Comparison of ENCODE assay signal across 18 cellular contexts in the genomic region with DNA sequence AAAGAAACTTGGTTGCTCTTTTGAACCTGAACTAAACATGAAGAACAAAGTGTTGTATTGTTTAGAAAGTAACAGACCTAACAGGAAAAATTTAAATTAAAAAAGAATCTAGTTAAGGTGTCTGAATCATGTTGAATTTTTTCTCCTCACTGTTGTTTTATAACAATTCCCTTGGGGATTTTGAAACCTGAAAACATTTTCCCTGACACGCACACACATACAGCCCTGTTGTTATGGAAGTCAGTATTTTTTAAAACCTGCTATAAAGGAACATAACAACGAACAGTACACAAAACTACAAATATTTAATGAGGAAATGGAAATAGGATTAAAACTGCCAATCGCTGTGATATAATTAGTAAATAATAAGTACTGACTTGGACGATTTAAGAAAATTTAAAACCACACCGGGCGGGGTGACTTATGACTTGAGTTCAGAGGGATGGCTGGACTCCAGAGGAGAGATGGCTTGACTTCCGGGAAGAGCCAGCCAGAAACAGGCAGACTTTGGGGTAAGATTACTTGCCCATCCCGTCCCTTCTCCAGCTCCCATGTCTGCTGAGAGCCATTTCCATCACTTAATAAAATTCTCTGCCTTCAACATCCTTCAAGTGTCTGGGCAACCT. TPM values are rescaled to one million over a fixed set of nuclear protein-coding genes. Genes with fewer than 3 reads are reported as not detected.
DNase-seq lines count a peak whose midpoint lies in the region; ATAC-seq and TF ChIP-seq lines count a peak whose summit lies in the region.
"Had no signal": no experiment of that assay in that cellular context is flagged by ENCODE, and none has a peak within 500 bp of the region (broad histone marks: within the 10 kb centered on the region; RNA-seq: fewer than 3 reads in every experiment).

No MANE protein-coding gene starts in this region.

- H3K9me3 Mint-ChIP-seq in CD8-positive, alpha-beta T cell: no peaks in the 10 kb centered on the region
- H3K9me3 Mint-ChIP-seq: activated CD4-positive, alpha-beta T cell treated with anti-CD3 and anti-CD28 coated beads, Interleukin-2, amount 10 ng/mL, durations not matched to agents 24 days and 14 days had no signal

- POLR2A ChIA-PET in CD8-positive, alpha-beta T cell (lab: Charles Lee): interaction anchor here (4.0 kb wide), 1 partner anchor 16 kb away, joined by 16 read pairs; a partner anchor contains a TSS
- POLR2A ChIA-PET in HEK293 (lab: Yijun Ruan, JAX): no interaction called here

- H3K36me3 Mint-ChIP-seq in CD8-positive, alpha-beta T cell: peaks cover 26% of the 10 kb centered on the region

- no peak overlapping the region for H3K4me3 Mint-ChIP-seq in CD8-positive, alpha-beta T cell
- H3K4me3 Mint-ChIP-seq: activated CD4-positive, alpha-beta T cell treated with anti-CD3 and anti-CD28 coated beads, Interleukin-2, amount 10 ng/mL, durations not matched to agents 24 days and 14 days had no signal

- no peaks in the 10 kb centered on the region for H3K36me3 ChIP-seq in CD8-positive, alpha-beta T cell (ENCODE audit: insufficient read depth, low read length)
- H3K36me3 ChIP-seq in HEK293 (ENCODE audit: control insufficient read depth in 2 of 2, insufficient read depth in 1 of 2, low read length in 2 of 2): peaks cover 0 to 16% of the 10 kb centered on the region in 2 experiments; a peak in 2 of 3 replicates
- peaks cover 0 to 28% of the 10 kb centered on the region in 2 donors for H3K36me3 ChIP-seq in psoas muscle (ENCODE audit: insufficient read depth in 1 of 2, low read depth in 1 of 2)

- ATAC-seq in CD8-positive, alpha-beta T cell: no peak
- ATAC-seq in psoas muscle: peak in 2 of 4 donors; percentile 60 to 77
- ATAC-seq: esophagus mucosa, left lobe of liver had no signal

- no peaks in the 10 kb centered on the region for H3K9me3 ChIP-seq in CD8-positive, alpha-beta T cell (ENCODE audit: low read length)
- H3K9me3 ChIP-seq in HEK293 (ENCODE audit: control insufficient read depth, insufficient read depth, low read depth, low read length) (no peaks in the 10 kb centered on the region), psoas muscle (no peaks in the 10 kb centered on the region)
- H3K9me3 ChIP-seq: BLaER1 had no signal

- intact Hi-C loops in CD8-positive, alpha-beta T cell (cut with DNase I, micrococcal nuclease): loop anchor here in 1 of 2 experiments (1.0 kb wide), 1 partner anchor 25 kb away; no protein-coding TSS in a partner anchor
- intact Hi-C loops in dorsolateral prefrontal cortex (cut with DNase I) (no loop called here), psoas muscle (cut with DNase I) (loop anchor here in 1 of 2 donors (5.0 kb wide), 1 partner anchor 53 kb away; no protein-coding TSS in a partner anchor)

- no peaks in the 10 kb centered on the region for H3K27me3 Mint-ChIP-seq in CD8-positive, alpha-beta T cell (ENCODE audit: low read depth)
- H3K27me3 Mint-ChIP-seq: activated CD4-positive, alpha-beta T cell treated with anti-CD3 and anti-CD28 coated beads, Interleukin-2, amount 10 ng/mL, durations not matched to agents 24 days and 14 days had no signal

- no peaks in the 10 kb centered on the region for H3K27me3 ChIP-seq in CD8-positive, alpha-beta T cell (ENCODE audit: insufficient read depth, low read length)
- H3K27me3 ChIP-seq in dorsolateral prefrontal cortex (no peaks in the 10 kb centered on the region), psoas muscle (ENCODE audit: insufficient read depth in 3 of 3, low read length in 2 of 3) (no peaks in the 10 kb centered on the region)
- H3K27me3 ChIP-seq: BLaER1 had no signal

- peaks cover 85% of the 10 kb centered on the region for H3K4me1 Mint-ChIP-seq in CD8-positive, alpha-beta T cell (ENCODE audit: low read depth)

- H3K27ac ChIP-seq in CD8-positive, alpha-beta T cell (ENCODE audit: low read depth, low read length): no peak overlapping the region
- H3K27ac ChIP-seq in HEK293 (ENCODE audit: extremely low read depth, low read depth, low read length) (no peak overlapping the region), dorsolateral prefrontal cortex (peak overlapping the region in 56 of 59 donors; percentile 26 to 88 (median 70)), psoas muscle (peak overlapping the region; percentile 11)
- H3K27ac ChIP-seq: BLaER1, KMS-11 had no signal

- no peak overlapping the region for H3K4me3 ChIP-seq in CD8-positive, alpha-beta T cell (ENCODE audit: low read depth, low read length)
- H3K4me3 ChIP-seq in HEK293 (ENCODE audit: low read depth, low read length): no peak overlapping the region
- H3K4me3 ChIP-seq in dorsolateral prefrontal cortex: peak overlapping the region in 1 of 59 donors; percentile 27
- no peak overlapping the region for H3K4me3 ChIP-seq in psoas muscle
- H3K4me3 ChIP-seq: BLaER1 had no signal

- CTCF ChIA-PET in CD8-positive, alpha-beta T cell (lab: Charles Lee): interaction anchor here (0.6 to 0.9 kb wide), 2 partner anchors 12 to 22 kb away, joined by 3 read pairs; no protein-coding TSS in a partner anchor
- CTCF ChIA-PET in HEK293 (lab: Yijun Ruan, JAX): interaction anchor here (0.7 kb wide), 1 partner anchor 187 kb away, joined by 5 read pairs; no protein-coding TSS in a partner anchor

- no peak for DNase-seq in CD8-positive, alpha-beta T cell
- DNase-seq in dorsolateral prefrontal cortex (no peak), psoas muscle (no peak), cerebellar cortex (ENCODE audit: low spot score) (no peak), NCI-H1436 treated with DMSO at 0.1 percent for 48 hours (lab: John Stamatoyannopoulos, UW) (no peak), NCI-H345 (lab: John Stamatoyannopoulos, UW) (no peak)
- DNase-seq: activated CD4-positive, alpha-beta T cell treated with anti-CD3 and anti-CD28 coated beads, Interleukin-2, amount 10 ng/mL, durations not matched to agents 24 days and 14 days; activated T-cell treated with anti-CD3 and anti-CD28 coated beads, Interleukin-2, amount 50 U/mL, for 1 hour; amniotic stem cell; dermis blood vessel endothelial cell; DMS79; NCI-H1436; T1000 had no signal

- no peak for TF ChIP-seq CTCF in CD8-positive, alpha-beta T cell (IDR thresholded peaks at IDR 0.05)
- TF ChIP-seq CTCF in HEK293 (tag by site-specific recombination; IDR thresholded peaks at IDR 0.05) (no peak), dorsolateral prefrontal cortex (IDR thresholded peaks at IDR 0.05 in 54 of 56, conservative IDR thresholded peaks at IDR 0.05 in 2 of 56; ENCODE audit: low read depth in 1 of 56, partially characterized antibody in 56 of 56) (no peak), psoas muscle (IDR thresholded peaks at IDR 0.05) (no peak)

- WGBS in psoas muscle, 3 donors: 29 to 47% (median 32%) methylated on average over 8 of the region's 8 CpGs

- peaks cover 83% of the 10 kb centered on the region for H3K4me1 ChIP-seq in CD8-positive, alpha-beta T cell (ENCODE audit: insufficient read depth, low read length)
- H3K4me1 ChIP-seq in HEK293 (ENCODE audit: control insufficient read depth, insufficient read depth, low read length): peaks cover 13% of the 10 kb centered on the region
- peaks cover 13% of the 10 kb centered on the region for H3K4me1 ChIP-seq in psoas muscle

- H3K27ac Mint-ChIP-seq in CD8-positive, alpha-beta T cell: peak overlapping the region; percentile 89
- H3K27ac Mint-ChIP-seq: activated CD4-positive, alpha-beta T cell treated with anti-CD3 and anti-CD28 coated beads, Interleukin-2, amount 10 ng/mL, durations not matched to agents 24 days and 14 days had no signal

TF ChIP-seq in HEK293, 187 proteins besides CTCF, POLR2A, EP300 and RAD21 (continues in another document):
- TF ChIP-seq, protein P1, sequence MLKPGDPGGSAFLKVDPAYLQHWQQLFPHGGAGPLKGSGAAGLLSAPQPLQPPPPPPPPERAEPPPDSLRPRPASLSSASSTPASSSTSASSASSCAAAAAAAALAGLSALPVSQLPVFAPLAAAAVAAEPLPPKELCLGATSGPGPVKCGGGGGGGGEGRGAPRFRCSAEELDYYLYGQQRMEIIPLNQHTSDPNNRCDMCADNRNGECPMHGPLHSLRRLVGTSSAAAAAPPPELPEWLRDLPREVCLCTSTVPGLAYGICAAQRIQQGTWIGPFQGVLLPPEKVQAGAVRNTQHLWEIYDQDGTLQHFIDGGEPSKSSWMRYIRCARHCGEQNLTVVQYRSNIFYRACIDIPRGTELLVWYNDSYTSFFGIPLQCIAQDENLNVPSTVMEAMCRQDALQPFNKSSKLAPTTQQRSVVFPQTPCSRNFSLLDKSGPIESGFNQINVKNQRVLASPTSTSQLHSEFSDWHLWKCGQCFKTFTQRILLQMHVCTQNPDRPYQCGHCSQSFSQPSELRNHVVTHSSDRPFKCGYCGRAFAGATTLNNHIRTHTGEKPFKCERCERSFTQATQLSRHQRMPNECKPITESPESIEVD (tag by site-specific recombination; IDR thresholded peaks at IDR 0.05): peak; percentile 20; the same call in 1 of the 2 replicates
- TF ChIP-seq ZNF174 (tag by site-specific recombination; IDR thresholded peaks at IDR 0.05) (no peak), ZNF324 (tag by site-specific recombination; IDR thresholded peaks at IDR 0.05) (no peak)
- TF ChIP-seq, protein P2, sequence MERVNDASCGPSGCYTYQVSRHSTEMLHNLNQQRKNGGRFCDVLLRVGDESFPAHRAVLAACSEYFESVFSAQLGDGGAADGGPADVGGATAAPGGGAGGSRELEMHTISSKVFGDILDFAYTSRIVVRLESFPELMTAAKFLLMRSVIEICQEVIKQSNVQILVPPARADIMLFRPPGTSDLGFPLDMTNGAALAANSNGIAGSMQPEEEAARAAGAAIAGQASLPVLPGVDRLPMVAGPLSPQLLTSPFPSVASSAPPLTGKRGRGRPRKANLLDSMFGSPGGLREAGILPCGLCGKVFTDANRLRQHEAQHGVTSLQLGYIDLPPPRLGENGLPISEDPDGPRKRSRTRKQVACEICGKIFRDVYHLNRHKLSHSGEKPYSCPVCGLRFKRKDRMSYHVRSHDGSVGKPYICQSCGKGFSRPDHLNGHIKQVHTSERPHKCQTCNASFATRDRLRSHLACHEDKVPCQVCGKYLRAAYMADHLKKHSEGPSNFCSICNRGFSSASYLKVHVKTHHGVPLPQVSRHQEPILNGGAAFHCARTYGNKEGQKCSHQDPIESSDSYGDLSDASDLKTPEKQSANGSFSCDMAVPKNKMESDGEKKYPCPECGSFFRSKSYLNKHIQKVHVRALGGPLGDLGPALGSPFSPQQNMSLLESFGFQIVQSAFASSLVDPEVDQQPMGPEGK (tag by site-specific recombination; IDR thresholded peaks at IDR 0.05): no peak

RNA-seq across cellular contexts. Expression of a gene that starts 16.2 kb away (rescaled TPM):
- 100 to 1,000 TPM; 909 to 922 TPM for total RNA-seq in CD8-positive, alpha-beta T cell
- total RNA-seq in dorsolateral prefrontal cortex (100 to 1,000 TPM in 119 of 120 experiments, 10 to 100 TPM in 1; 94.6 to 335 (median 260) TPM), psoas muscle (1 to 10 TPM; 1.8 to 5.3 (median 3.7) TPM)
- polyA plus RNA-seq in psoas muscle: 1 to 10 TPM; 2.3 to 4.3 (median 3.3) TPM

Comparison
In these comparisons a context has a peak if more than half of its experiments do, and no peak if none do; other contexts are left out.
1. H3K27ac ChIP-seq: peak in dorsolateral prefrontal cortex (56 of 59) and psoas muscle (single experiment); none in CD8-positive, alpha-beta T cell (single experiment) and HEK293 (single experiment).
2. RNA of a gene that starts 16.2 kb away (total RNA-seq): 909 to 922 TPM in CD8-positive, alpha-beta T cell and 94.6 to 335 TPM in dorsolateral prefrontal cortex; 1.8 to 5.3 TPM in psoas muscle; every median in the first group is over 10 times any median in the second.